In genomic region chr2:166170356-166170755, GRCh38 we compare ENCODE assay signal across 11 cellular contexts. TPM values are rescaled to one million over a fixed set of nuclear protein-coding genes. Genes with fewer than 3 reads are reported as not detected.
DNase-seq lines count a peak whose midpoint lies in the region; ATAC-seq lines count a peak whose summit lies in the region.
"Had no signal": no experiment of that assay in that cellular context is flagged by ENCODE, and none has a peak within 500 bp of the region (broad histone marks: within the 10 kb centered on the region; RNA-seq: fewer than 3 reads in every experiment).

No MANE protein-coding gene starts in this region.

- ATAC-seq in GM19395 (IDR thresholded peaks at IDR 0.05; ENCODE audit: unreplicated experiment) (peak; percentile 64), HG02759 (IDR thresholded peaks at IDR 0.05; ENCODE audit: unreplicated experiment) (peak; percentile 78)

- no peak overlapping the region for H3K4me3 ChIP-seq in H7 (ENCODE audit: insufficient read depth, low read depth, low read length)
- H3K4me3 ChIP-seq: esophagus squamous epithelium, ovary had no signal

- DNase-seq in OCI-M1 (lab: John Stamatoyannopoulos, UW) (peak; percentile 38), non-pigmented ciliary epithelial cell (ENCODE audit: low read depth) (peak; percentile 54), H7 (no peak), UCSD-AML1 (lab: John Stamatoyannopoulos, UW; ENCODE audit: unreplicated experiment) (no peak)
- no peak for DNase-seq in activated CD8-positive, alpha-beta memory T cell treated with anti-CD3 and anti-CD28 coated beads for 24 hours
- DNase-seq: DMS79 treated with DMSO at 0.1 percent for 48 hours, esophagus squamous epithelium, NCI-H2171 treated with DMSO at 0.1 percent for 48 hours, ovary had no signal

- no peaks in the 10 kb centered on the region for H3K27me3 ChIP-seq in H7 (ENCODE audit: control insufficient read depth, insufficient read depth, low read length)
- H3K27me3 ChIP-seq: esophagus squamous epithelium, ovary had no signal

- H3K36me3 ChIP-seq in H7 (replicated peaks; ENCODE audit: control insufficient read depth, insufficient read depth, low read length) = no peaks in the 10 kb centered on the region
- H3K36me3 ChIP-seq: esophagus squamous epithelium, ovary had no signal

RNA-seq across cellular contexts. Expression of gene SCN1A, which starts 42.5 kb away (rescaled TPM):
- total RNA-seq in H7 (2014; rRNA removed; shearing (Covaris generic)) = 0.07 and 0.10 TPM in 2 replicates
- total RNA-seq: esophagus squamous epithelium had no signal

Comparison
In these comparisons a context has a peak if more than half of its experiments do, and no peak if none do; other contexts are left out.
1. DNase-seq: peak in OCI-M1 (single experiment) and non-pigmented ciliary epithelial cell (single experiment); none in H7 (single experiment), UCSD-AML1 (single experiment) and activated CD8-positive, alpha-beta memory T cell treated with anti-CD3 and anti-CD28 coated beads for 24 hours (single experiment).